In genomic region chr1:21956720-21957552, GRCh38 we compare ENCODE assay signal across 8 cellular contexts. TPM values are rescaled to one million over a fixed set of nuclear protein-coding genes. Genes with fewer than 3 reads are reported as not detected.
DNase-seq lines count a peak whose midpoint lies in the region; ATAC-seq and TF ChIP-seq lines count a peak whose summit lies in the region.

No MANE protein-coding gene starts in this region.

- H3K27me3 Mint-ChIP-seq in activated CD8-positive, alpha-beta memory T cell treated with anti-CD3 and anti-CD28 coated beads, Interleukin-2, amount 10 ng/mL, durations not matched to agents 7 days and 5 days: no peaks in the 10 kb centered on the region

- 16 to 35% methylated on average over 8 to 12 of the region's 18 CpGs for WGBS in esophagus squamous epithelium, 2 donors

- no peak overlapping the region for H3K4me3 Mint-ChIP-seq in activated CD8-positive, alpha-beta memory T cell treated with anti-CD3 and anti-CD28 coated beads, Interleukin-2, amount 10 ng/mL, durations not matched to agents 7 days and 5 days

- H3K9me3 Mint-ChIP-seq in activated CD8-positive, alpha-beta memory T cell treated with anti-CD3 and anti-CD28 coated beads, Interleukin-2, amount 10 ng/mL, durations not matched to agents 7 days and 5 days (ENCODE audit: low read depth): no peaks in the 10 kb centered on the region

- no peak for TF ChIP-seq POLR2A in esophagus squamous epithelium (IDR thresholded peaks at IDR 0.05)

- H3K36me3 Mint-ChIP-seq in activated CD8-positive, alpha-beta memory T cell treated with anti-CD3 and anti-CD28 coated beads, Interleukin-2, amount 10 ng/mL, durations not matched to agents 7 days and 5 days: no peaks in the 10 kb centered on the region

- no peaks in the 10 kb centered on the region for H3K27me3 ChIP-seq in BE2C
- H3K27me3 ChIP-seq in esophagus squamous epithelium: no peaks in the 10 kb centered on the region

- peak overlapping the region; percentile 60 to 82 (median 82) for H3K27ac ChIP-seq in esophagus squamous epithelium

- H3K9me3 ChIP-seq in BE2C (no peaks in the 10 kb centered on the region), esophagus squamous epithelium (no peaks in the 10 kb centered on the region)

- intact Hi-C loops in esophagus squamous epithelium (cut with DNase I): no loop called here

- TF ChIP-seq CTCF in BE2C (IDR thresholded peaks at IDR 0.05; ENCODE audit: low read depth, low read length) (no peak), esophagus squamous epithelium (IDR thresholded peaks at IDR 0.05) (peak in 1 of 6 experiments; percentile 15), retinal pigment epithelial cell (conservative IDR thresholded peaks at IDR 0.05; ENCODE audit: low read depth, low read length) (no peak)

- no peaks in the 10 kb centered on the region for H3K36me3 ChIP-seq in BE2C
- H3K36me3 ChIP-seq in esophagus squamous epithelium: no peaks in the 10 kb centered on the region

- CTCF ChIA-PET in activated CD8-positive, alpha-beta memory T cell treated with anti-CD3 and anti-CD28 coated beads, Interleukin-2, amount 10 ng/mL, durations not matched to agents 7 days and 5 days (lab: Charles Lee): interaction anchor here (0.7 kb wide), 1 partner anchor 10 kb away, joined by 3 read pairs; no protein-coding TSS in a partner anchor

- H3K27ac Mint-ChIP-seq in activated CD8-positive, alpha-beta memory T cell treated with anti-CD3 and anti-CD28 coated beads, Interleukin-2, amount 10 ng/mL, durations not matched to agents 7 days and 5 days: peak overlapping the region; percentile 14

- peaks cover 11% of the 10 kb centered on the region for H3K4me1 ChIP-seq in BE2C
- peaks cover 23 to 40% (median 28%) of the 10 kb centered on the region in 3 donors for H3K4me1 ChIP-seq in esophagus squamous epithelium

- peak; percentile 70 for DNase-seq in BE2C
- peak; percentile 27 for DNase-seq in NCI-H1092 (lab: John Stamatoyannopoulos, UW)
- peak; percentile 50 for DNase-seq in activated CD8-positive, alpha-beta memory T cell treated with anti-CD3 and anti-CD28 coated beads, Interleukin-2, amount 10 ng/mL, durations not matched to agents 7 days and 5 days
- no peak for DNase-seq in esophagus squamous epithelium (lab: John Stamatoyannopoulos, UW)
- peak; percentile 90 for DNase-seq in retinal pigment epithelial cell (ENCODE audit: low read depth)
- no peak for DNase-seq in midbrain (lab: John Stamatoyannopoulos, UW)

- ATAC-seq in activated CD8-positive, alpha-beta memory T cell treated with anti-CD3 and anti-CD28 coated beads, Interleukin-2, amount 10 ng/mL, durations not matched to agents 7 days and 5 days: peak; percentile 64
- no peak for ATAC-seq in HG03135 (IDR thresholded peaks at IDR 0.05; ENCODE audit: unreplicated experiment)
- ATAC-seq in GM19463 (IDR thresholded peaks at IDR 0.05; ENCODE audit: unreplicated experiment): no peak

- H3K4me3 ChIP-seq in BE2C (ENCODE audit: low read depth, low read length) (no peak overlapping the region), esophagus squamous epithelium (no peak overlapping the region), retinal pigment epithelial cell (ENCODE audit: low read length) (no peak overlapping the region)

- H3K4me1 Mint-ChIP-seq in activated CD8-positive, alpha-beta memory T cell treated with anti-CD3 and anti-CD28 coated beads, Interleukin-2, amount 10 ng/mL, durations not matched to agents 7 days and 5 days: peaks cover 27% of the 10 kb centered on the region

RNA-seq across cellular contexts. Expression of gene HSPG2, which starts 19.8 kb away (rescaled TPM):
- polyA plus RNA-seq in BE2C (2012; ENCODE audit: insufficient read depth, insufficient read length, low read depth): 1.8 TPM
- total RNA-seq in activated CD8-positive, alpha-beta memory T cell treated with anti-CD3 and anti-CD28 coated beads, Interleukin-2, amount 10 ng/mL, durations not matched to agents 7 days and 5 days: 1 to 10 TPM; 1.0 to 2.5 TPM
- 100 to 1,000 TPM in 1 of 4 donors, 10 to 100 TPM in 3; 44.9 to 107 (median 54.2) TPM for total RNA-seq in esophagus squamous epithelium

RNA-seq across cellular contexts. Expression of gene CELA3B, which starts 19.9 kb away (rescaled TPM):
- polyA plus RNA-seq in BE2C (2012; ENCODE audit: insufficient read depth, insufficient read length, low read depth): not detected
- total RNA-seq in activated CD8-positive, alpha-beta memory T cell treated with anti-CD3 and anti-CD28 coated beads, Interleukin-2, amount 10 ng/mL, durations not matched to agents 7 days and 5 days: not detected
- not detected for total RNA-seq in esophagus squamous epithelium

RNA-seq across cellular contexts. Expression of gene CELA3A, which starts 44.5 kb away (rescaled TPM):
- not detected for polyA plus RNA-seq in BE2C (2012; ENCODE audit: insufficient read depth, insufficient read length, low read depth)
- total RNA-seq in activated CD8-positive, alpha-beta memory T cell treated with anti-CD3 and anti-CD28 coated beads, Interleukin-2, amount 10 ng/mL, durations not matched to agents 7 days and 5 days: not detected
- not detected for total RNA-seq in esophagus squamous epithelium

Comparison
In these comparisons a context has a peak if more than half of its experiments do, and no peak if none do; other contexts are left out.
1. DNase-seq: peak in BE2C (single experiment), NCI-H1092 (single experiment), activated CD8-positive, alpha-beta memory T cell treated with anti-CD3 and anti-CD28 coated beads, Interleukin-2, amount 10 ng/mL, durations not matched to agents 7 days and 5 days (single experiment) and retinal pigment epithelial cell (single experiment); none in esophagus squamous epithelium (single experiment) and midbrain (single experiment).
2. RNA of gene HSPG2, which starts 19.8 kb away (total RNA-seq): 44.9 to 107 TPM in esophagus squamous epithelium; 1.0 to 2.5 TPM in activated CD8-positive, alpha-beta memory T cell treated with anti-CD3 and anti-CD28 coated beads, Interleukin-2, amount 10 ng/mL, durations not matched to agents 7 days and 5 days; every median in the first group is over 10 times any median in the second.